2 cellular contexts compared by ENCODE assay signal in genomic region chr1:62233926-62234450, GRCh38.
TF ChIP-seq lines count a peak whose summit lies in the region.

No MANE protein-coding gene starts in this region.

TF ChIP-seq in GM23338, 12 proteins besides CTCF, POLR2A, EP300 and RAD21:
- no peak for TF ChIP-seq EZH2 (IDR thresholded peaks at IDR 0.05; ENCODE audit: low read depth, unreplicated experiment)
- peak; percentile 37; the same call in 1 of the 2 replicates for TF ChIP-seq POLR2AphosphoS5 (IDR thresholded peaks at IDR 0.05; ENCODE audit: low read depth)

TF ChIP-seq in H1, 55 proteins besides CTCF, POLR2A, EP300 and RAD21:
- no peak for TF ChIP-seq JUND (IDR thresholded peaks at IDR 0.05; ENCODE audit: low read length)
- TF ChIP-seq POLR2AphosphoS5 (IDR thresholded peaks at IDR 0.05; ENCODE audit: low read depth, low read length): peak; percentile 52
- TF ChIP-seq KDM1A (IDR thresholded peaks at IDR 0.05; ENCODE audit: borderline replicate concordance, low read length): no peak
- TF ChIP-seq ASH2L (IDR thresholded peaks at IDR 0.05; ENCODE audit: low read length): no peak
- no peak for TF ChIP-seq MAFK (IDR thresholded peaks at IDR 0.05; ENCODE audit: low read depth, low read length)
- no peak for TF ChIP-seq ZNF274 (IDR thresholded peaks at IDR 0.05; ENCODE audit: borderline replicate concordance, extremely low read depth, low read length)
